Comparison of ENCODE assay signal across 35 cellular contexts in genomic region chr3:13238687-13239466, GRCh38.
"Had no signal": no experiment of that assay in that cellular context is flagged by ENCODE, and none has a peak within 500 bp of the region (broad histone marks: within the 10 kb centered on the region; RNA-seq: fewer than 3 reads in every experiment).

No MANE protein-coding gene starts in this region.

- H3K9me3 ChIP-seq: ascending aorta, MG63 had no signal

- FAIRE-seq: RCC 7860 had no signal

- H3K27ac Mint-ChIP-seq: activated CD4-positive, alpha-beta memory T cell treated with anti-CD3 and anti-CD28 coated beads, Interleukin-2, amount 10 ng/mL, durations not matched to agents 7 days and 5 days; activated CD8-positive, alpha-beta memory T cell treated with anti-CD3 and anti-CD28 coated beads, Interleukin-2, amount 10 ng/mL, durations not matched to agents 7 days and 5 days; activated naive CD4-positive, alpha-beta T cell treated with anti-CD3 and anti-CD28 coated beads, Interleukin-2, amount 10 ng/mL, durations not matched to agents 7 days and 5 days; activated naive CD8-positive, alpha-beta T cell had no signal

- H2AFZ ChIP-seq: PC-9 had no signal

- H3K4me3 ChIP-seq: ascending aorta, cardiac muscle cell, MG63, PC-9 had no signal

- ATAC-seq: activated CD8-positive, alpha-beta memory T cell treated with anti-CD3 and anti-CD28 coated beads, Interleukin-2, amount 10 ng/mL, durations not matched to agents 7 days and 5 days; Right ventricle myocardium inferior had no signal

- H3K4me2 ChIP-seq: PC-9 had no signal

- H3K27me3 Mint-ChIP-seq: activated naive CD8-positive, alpha-beta T cell had no signal

- H3K9me3 Mint-ChIP-seq: activated CD4-positive, alpha-beta memory T cell treated with anti-CD3 and anti-CD28 coated beads, Interleukin-2, amount 10 ng/mL, durations not matched to agents 7 days and 5 days; activated naive CD4-positive, alpha-beta T cell treated with anti-CD3 and anti-CD28 coated beads, Interleukin-2, amount 10 ng/mL, durations not matched to agents 7 days and 5 days had no signal

- H3K4me1 ChIP-seq: ascending aorta had no signal

- H3K27ac ChIP-seq: ascending aorta, cardiac muscle cell, PC-9, RWPE1, WERI-Rb-1 had no signal

- H3K27me3 ChIP-seq: ascending aorta, cardiac muscle cell, MG63 had no signal

- H3K36me3 ChIP-seq: ascending aorta, cardiac muscle cell, MG63 had no signal

- DNase-seq: activated CD4-positive, alpha-beta memory T cell treated with anti-CD3 and anti-CD28 coated beads, Interleukin-2, amount 10 ng/mL, durations not matched to agents 7 days and 5 days; activated CD4-positive, alpha-beta T cell treated with anti-CD3 and anti-CD28 coated beads for 1 hour; activated CD4-positive, alpha-beta T cell treated with anti-CD3 and anti-CD28 coated beads for 48 hours; activated CD4-positive, CD25-positive, alpha-beta regulatory T cell; activated CD8-positive, alpha-beta memory T cell treated with anti-CD3 and anti-CD28 coated beads for 24 hours; activated CD8-positive, alpha-beta memory T cell treated with anti-CD3 and anti-CD28 coated beads, Interleukin-2, amount 10 ng/mL, durations not matched to agents 7 days and 5 days; activated CD8-positive, alpha-beta memory T cell treated with anti-CD3 and anti-CD28 coated beads, Interleukin-2, amount 50 U/mL, for 48 hours; activated effector memory CD4-positive, alpha-beta T cell treated with Interleukin-2 at 50 U/mL for 16 hours; activated naive CD4-positive, alpha-beta T cell treated with anti-CD3 and anti-CD28 coated beads, Interleukin-2, amount 10 ng/mL, durations not matched to agents 7 days and 5 days; activated T-cell treated with anti-CD3 and anti-CD28 coated beads, Interleukin-2, amount 50 U/mL, for 48 hours; amygdala; Kasumi-1; KG1; MG63; MV-4-11; NCI-H1092; NCI-H1436 treated with DMSO at 0.1 percent for 48 hours; NCI-H1694 treated with DMSO at 0.1 percent for 48 hours; NCI-H2029; NCI-H2171; NCI-H510A; NCI-H526; NCI-H748 treated with DMSO at 0.1 percent for 48 hours; NK-92 treated with Interleukin-12 subunit alpha and Interleukin-12 subunit beta, amount 100 ng/mL, for 24 hours; PC-9; SW 1271; T-helper 1 cell; T1000; WERI-Rb-1 had no signal

- H3K4me3 Mint-ChIP-seq: activated CD4-positive, alpha-beta memory T cell treated with anti-CD3 and anti-CD28 coated beads, Interleukin-2, amount 10 ng/mL, durations not matched to agents 7 days and 5 days; activated CD8-positive, alpha-beta memory T cell treated with anti-CD3 and anti-CD28 coated beads, Interleukin-2, amount 10 ng/mL, durations not matched to agents 7 days and 5 days; activated naive CD4-positive, alpha-beta T cell treated with anti-CD3 and anti-CD28 coated beads, Interleukin-2, amount 10 ng/mL, durations not matched to agents 7 days and 5 days; activated naive CD8-positive, alpha-beta T cell had no signal

- H3K36me3 Mint-ChIP-seq: activated CD8-positive, alpha-beta memory T cell treated with anti-CD3 and anti-CD28 coated beads, Interleukin-2, amount 10 ng/mL, durations not matched to agents 7 days and 5 days; activated naive CD4-positive, alpha-beta T cell treated with anti-CD3 and anti-CD28 coated beads, Interleukin-2, amount 10 ng/mL, durations not matched to agents 7 days and 5 days; activated naive CD8-positive, alpha-beta T cell had no signal
